Comparison of ENCODE assay signal across 30 cellular contexts in the genomic region with DNA sequence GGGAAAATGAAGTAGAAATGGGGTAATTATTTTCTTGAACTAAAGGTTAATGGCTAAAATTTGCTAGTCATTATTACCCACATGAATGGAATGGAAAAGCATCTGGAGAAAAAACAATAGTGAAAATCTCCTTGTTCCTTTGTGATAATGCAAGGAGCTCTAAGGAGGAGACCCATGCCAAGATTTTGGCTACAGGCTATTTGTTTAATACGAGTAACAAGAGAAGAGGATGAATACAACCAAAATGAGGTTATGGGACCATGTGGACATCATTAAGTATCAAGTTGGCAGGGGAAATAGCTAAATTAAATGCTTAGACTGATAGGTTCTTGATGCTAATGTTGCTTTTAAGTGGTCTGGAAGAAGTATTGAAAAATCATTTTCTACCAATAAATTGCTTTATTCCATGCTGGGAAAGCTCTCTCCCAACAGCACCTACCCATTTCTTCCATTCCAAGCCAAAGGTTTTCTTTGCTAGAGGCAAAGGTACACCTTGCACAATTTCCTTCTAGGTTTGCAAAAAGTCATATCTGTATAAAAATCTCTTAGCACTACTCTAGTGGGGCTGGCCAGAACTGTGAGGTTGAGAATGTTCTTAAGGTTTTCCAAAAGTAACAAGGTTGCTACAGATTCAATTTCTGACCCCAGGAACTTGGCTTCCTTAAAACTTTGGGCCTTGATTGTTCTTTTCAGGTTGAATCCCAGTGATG.
DNase-seq lines count a peak whose midpoint lies in the region; ATAC-seq and TF ChIP-seq lines count a peak whose summit lies in the region.
"Had no signal": no experiment of that assay in that cellular context is flagged by ENCODE, and none has a peak within 500 bp of the region (broad histone marks: within the 10 kb centered on the region; RNA-seq: fewer than 3 reads in every experiment).

No MANE protein-coding gene starts in this region.

- H3K27ac Mint-ChIP-seq in endodermal cell: no peak overlapping the region
- H3K27ac Mint-ChIP-seq in mesothelial cell of epicardium: peak overlapping the region; percentile 96
- peak overlapping the region in 1 of 7 donors; percentile 13 for H3K27ac Mint-ChIP-seq in CD14-positive monocyte
- H3K27ac Mint-ChIP-seq in natural killer cell: no peak overlapping the region
- H3K27ac Mint-ChIP-seq: activated CD4-positive, alpha-beta memory T cell treated with anti-CD3 and anti-CD28 coated beads for 36 hours; activated T-cell treated with anti-CD3 and anti-CD28 coated beads, Interleukin-2, amount 50 U/mL, for 72 hours; dendritic cell treated with granulocyte-macrophage colony-stimulating factor and Interleukin-4, amounts not matched to agents 40 ng/mL and 50 ng/mL, for 4 days; T-helper 17 cell had no signal

- H3K36me3 ChIP-seq in HUES64 (ENCODE audit: insufficient read depth, low read length) (peaks cover 74% of the 10 kb centered on the region), endodermal cell (ENCODE audit: control insufficient read depth, insufficient read depth, low read length) (peaks cover 79% of the 10 kb centered on the region)
- H3K36me3 ChIP-seq: neutrophil, right lobe of liver had no signal

- H3K9me3 ChIP-seq in HUES64 (ENCODE audit: insufficient read depth, low read depth, low read length) (no peaks in the 10 kb centered on the region), endodermal cell (ENCODE audit: control insufficient read depth, low read length) (no peaks in the 10 kb centered on the region)
- H3K9me3 ChIP-seq: left lung, MG63, neutrophil, right lobe of liver, thoracic aorta, vagina had no signal

- H3K4me3 Mint-ChIP-seq in endodermal cell (no peak overlapping the region), mesothelial cell of epicardium (no peak overlapping the region), CD14-positive monocyte (no peak overlapping the region), natural killer cell (no peak overlapping the region)
- H3K4me3 Mint-ChIP-seq: activated CD4-positive, alpha-beta memory T cell treated with anti-CD3 and anti-CD28 coated beads for 36 hours; activated T-cell treated with anti-CD3 and anti-CD28 coated beads, Interleukin-2, amount 50 U/mL, for 72 hours; central memory CD8-positive, alpha-beta T cell; dendritic cell treated with granulocyte-macrophage colony-stimulating factor and Interleukin-4, amounts not matched to agents 40 ng/mL and 50 ng/mL, for 4 days; stimulated activated naive CD8-positive, alpha-beta T cell treated with anti-CD3 and anti-CD28 coated beads, Interleukin-15, amount 100 ng/mL, for 72 hours; T-helper 17 cell had no signal

- H3K4me1 Mint-ChIP-seq in endodermal cell (peaks cover 31% of the 10 kb centered on the region), mesothelial cell of epicardium (peaks cover 57% of the 10 kb centered on the region), CD14-positive monocyte (no peaks in the 10 kb centered on the region), natural killer cell (no peaks in the 10 kb centered on the region)
- H3K4me1 Mint-ChIP-seq: central memory CD8-positive, alpha-beta T cell; stimulated activated naive CD8-positive, alpha-beta T cell treated with anti-CD3 and anti-CD28 coated beads, Interleukin-15, amount 100 ng/mL, for 72 hours had no signal

- in situ Hi-C loops in Caki2 (cut with HindIII; ENCODE audit: low pct_unique_long_range_greater_than_20kb, low sequenced_read_pairs): no loop called here

- H3K27me3 ChIP-seq in HUES64 (ENCODE audit: insufficient read depth, low read length) (no peaks in the 10 kb centered on the region), endodermal cell (ENCODE audit: control insufficient read depth, insufficient read depth, low read length, poor library complexity, severe bottlenecking) (no peaks in the 10 kb centered on the region)
- H3K27me3 ChIP-seq: left lung, MG63, neutrophil, right lobe of liver, vagina had no signal

- H3K9me3 Mint-ChIP-seq in endodermal cell (no peaks in the 10 kb centered on the region), mesothelial cell of epicardium (peaks cover 3% of the 10 kb centered on the region), CD14-positive monocyte (peaks cover 0 to 2% (median 0%) of the 10 kb centered on the region in 7 donors), natural killer cell (no peaks in the 10 kb centered on the region)
- H3K9me3 Mint-ChIP-seq: activated CD4-positive, alpha-beta memory T cell treated with anti-CD3 and anti-CD28 coated beads for 36 hours; activated T-cell treated with anti-CD3 and anti-CD28 coated beads, Interleukin-2, amount 50 U/mL, for 72 hours; central memory CD8-positive, alpha-beta T cell; dendritic cell treated with granulocyte-macrophage colony-stimulating factor and Interleukin-4, amounts not matched to agents 40 ng/mL and 50 ng/mL, for 4 days; stimulated activated naive CD8-positive, alpha-beta T cell treated with anti-CD3 and anti-CD28 coated beads, Interleukin-15, amount 100 ng/mL, for 72 hours had no signal

- intact Hi-C loops in CD14-positive monocyte (cut with micrococcal nuclease): no loop called here
- intact Hi-C loops in natural killer cell (cut with micrococcal nuclease): no loop called here

- TF ChIP-seq CTCF in endodermal cell (conservative IDR thresholded peaks at IDR 0.05): no peak
- no peak for TF ChIP-seq CTCF in mesothelial cell of epicardium (IDR thresholded peaks at IDR 0.05; ENCODE audit: unreplicated experiment)
- no peak for TF ChIP-seq CTCF in CD14-positive monocyte (IDR thresholded peaks at IDR 0.05)
- no peak for TF ChIP-seq CTCF in coronary artery (IDR thresholded peaks at IDR 0.05)
- TF ChIP-seq CTCF in natural killer cell (IDR thresholded peaks at IDR 0.05): no peak

- WGBS in HUES64: 87% methylated on average over 1 of the region's 1 CpG
- 93 to 100% methylated on average over 1 of the region's 1 CpG for WGBS in endodermal cell (ENCODE audit: insufficient coverage in 1 of 2, insufficient read length in 1 of 2), 2 experiments

- ATAC-seq in natural killer cell: no peak
- ATAC-seq: activated CD4-positive, CD25-positive, alpha-beta regulatory T cell treated with anti-CD3 and anti-CD28 coated beads, Interleukin-2, amount 50 U/mL, for 24 hours; activated T-cell treated with anti-CD3 and anti-CD28 coated beads, Interleukin-2, amount 50 U/mL, for 72 hours; left lung; right lobe of liver; stimulated activated naive CD8-positive, alpha-beta T cell treated with anti-CD3 and anti-CD28 coated beads, Interleukin-15, amount 100 ng/mL, for 72 hours; T-helper 17 cell had no signal

- peaks cover 66% of the 10 kb centered on the region for H3K36me3 Mint-ChIP-seq in endodermal cell (ENCODE audit: low read depth)
- peaks cover 35% of the 10 kb centered on the region for H3K36me3 Mint-ChIP-seq in mesothelial cell of epicardium
- no peaks in the 10 kb centered on the region for H3K36me3 Mint-ChIP-seq in CD14-positive monocyte
- H3K36me3 Mint-ChIP-seq in natural killer cell: no peaks in the 10 kb centered on the region
- H3K36me3 Mint-ChIP-seq: activated CD4-positive, alpha-beta memory T cell treated with anti-CD3 and anti-CD28 coated beads for 36 hours had no signal

- peak; percentile 23 for DNase-seq in Caki2 (ENCODE audit: low read depth)
- DNase-seq in endodermal cell: peak; percentile 3
- no peak for DNase-seq in mesothelial cell of epicardium (ENCODE audit: low spot score in 2 of 2, unreplicated experiment in 2 of 2)
- DNase-seq in CD14-positive monocyte (ENCODE audit: low spot score): no peak
- no peak for DNase-seq in coronary artery (ENCODE audit: low spot score)
- no peak for DNase-seq in AML-193 (lab: John Stamatoyannopoulos, UW)
- DNase-seq in natural killer cell: no peak
- DNase-seq: activated CD4-positive, alpha-beta memory T cell treated with anti-CD3 and anti-CD28 coated beads for 36 hours; activated naive CD4-positive, alpha-beta T cell; activated T-cell treated with anti-CD3 and anti-CD28 coated beads, Interleukin-2, amount 50 U/mL, for 72 hours; DND-41; GM23248; KG1; left lung; MG63; NCI-H2081; NCI-H524 treated with DMSO at 0.1 percent for 48 hours; NK-92 treated with Interleukin-12 subunit alpha and Interleukin-12 subunit beta, amount 100 ng/mL, for 24 hours; right lobe of liver; SHP77; stimulated activated CD8-positive, alpha-beta memory T cell treated with anti-CD3 and anti-CD28 coated beads, Interleukin-4, amount 100 ng/mL, for 48 hours; stimulated activated naive CD8-positive, alpha-beta T cell treated with anti-CD3 and anti-CD28 coated beads, Interleukin-15, amount 100 ng/mL, for 72 hours; T-helper 17 cell had no signal

- H3K9ac ChIP-seq in HUES64 (ENCODE audit: low read depth, low read length) (no peak overlapping the region), endodermal cell (ENCODE audit: extremely low read depth, low read length, poor library complexity, severe bottlenecking) (no peak overlapping the region)
- H3K9ac ChIP-seq: GM23248 had no signal

- H3K4me1 ChIP-seq in HUES64 (ENCODE audit: insufficient read depth, low read length): peaks cover 28% of the 10 kb centered on the region
- peaks cover 21% of the 10 kb centered on the region for H3K4me1 ChIP-seq in endodermal cell (ENCODE audit: control insufficient read depth, insufficient read depth, low read length)
- H3K4me1 ChIP-seq: right lobe of liver, vagina had no signal

- peak overlapping the region; percentile 52 for H3K27ac ChIP-seq in HUES64 (ENCODE audit: low read depth, low read length)
- peak overlapping the region; percentile 38 for H3K27ac ChIP-seq in endodermal cell (ENCODE audit: low read depth, low read length)
- H3K27ac ChIP-seq in coronary artery: no peak overlapping the region
- H3K27ac ChIP-seq: GM23248, left lung, neutrophil, right lobe of liver, thoracic aorta, vagina had no signal

- H3K4me3 ChIP-seq in HUES64 (ENCODE audit: low read length) (no peak overlapping the region), endodermal cell (ENCODE audit: low read length) (no peak overlapping the region), coronary artery (no peak overlapping the region)
- H3K4me3 ChIP-seq: GM23248, left lung, MG63, right lobe of liver, thoracic aorta, vagina had no signal

- H3K27me3 Mint-ChIP-seq in endodermal cell (ENCODE audit: insufficient read depth) (peaks cover 30% of the 10 kb centered on the region), mesothelial cell of epicardium (ENCODE audit: low read depth) (no peaks in the 10 kb centered on the region), CD14-positive monocyte (ENCODE audit: low read depth in 3 of 3) (peaks cover 0 to 3% (median 2%) of the 10 kb centered on the region in 3 donors), natural killer cell (ENCODE audit: low read depth in 2 of 2) (no peaks in the 10 kb centered on the region)
- H3K27me3 Mint-ChIP-seq: activated CD4-positive, alpha-beta memory T cell treated with anti-CD3 and anti-CD28 coated beads for 36 hours; central memory CD8-positive, alpha-beta T cell; dendritic cell treated with granulocyte-macrophage colony-stimulating factor and Interleukin-4, amounts not matched to agents 40 ng/mL and 50 ng/mL, for 4 days had no signal

Comparison
In these comparisons a context has a peak if more than half of its experiments do, and no peak if none do; other contexts are left out.
1. DNase-seq: peak in Caki2 (single experiment) and endodermal cell (single experiment); none in mesothelial cell of epicardium (0 of 2), CD14-positive monocyte (single experiment), coronary artery (single experiment), AML-193 (0 of 2) and natural killer cell (single experiment).
2. H3K27ac ChIP-seq: peak in HUES64 (single experiment) and endodermal cell (single experiment); none in coronary artery (0 of 2).